28 cellular contexts compared by ENCODE assay signal in the genomic region with DNA sequence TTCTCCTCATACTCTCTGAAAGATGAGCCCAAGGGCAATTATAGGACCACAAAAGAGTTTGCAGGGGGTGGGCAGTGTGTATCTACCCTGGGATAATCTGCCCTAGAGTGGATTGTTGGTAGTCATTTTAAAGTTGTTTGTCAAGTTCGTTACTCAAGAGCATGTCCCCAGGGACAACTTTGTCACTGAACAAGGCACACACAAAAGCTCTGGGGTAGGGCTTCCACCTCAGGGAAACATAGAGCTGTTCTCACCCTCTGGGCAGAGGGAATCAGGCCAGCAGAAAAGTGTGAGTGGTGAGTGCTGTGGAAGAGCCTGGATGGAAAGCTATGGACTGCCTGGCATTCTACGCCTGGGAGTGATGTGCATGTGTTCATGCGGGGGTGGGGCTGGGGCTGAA. TPM values are rescaled to one million over a fixed set of nuclear protein-coding genes. Genes with fewer than 3 reads are reported as not detected.
DNase-seq lines count a peak whose midpoint lies in the region; ATAC-seq, FAIRE-seq and TF ChIP-seq lines count a peak whose summit lies in the region.
"Had no signal": no experiment of that assay in that cellular context is flagged by ENCODE, and none has a peak within 500 bp of the region (broad histone marks: within the 10 kb centered on the region; RNA-seq: fewer than 3 reads in every experiment).

No MANE protein-coding gene starts in this region.

- DNase-seq in DMS153 (lab: John Stamatoyannopoulos, UW) (peak; percentile 90), GM12892 (ENCODE audit: insufficient read length) (no peak), NCI-H345 (lab: John Stamatoyannopoulos, UW) (peak; percentile 85), mesothelial cell of epicardium (ENCODE audit: low spot score in 2 of 2, unreplicated experiment in 2 of 2) (no peak), mesendoderm (no peak), NCI-H82 treated with DMSO at 0.1 percent for 48 hours (lab: John Stamatoyannopoulos, UW; ENCODE audit: unreplicated experiment) (no peak)
- no peak for DNase-seq in activated CD4-positive, alpha-beta T cell treated with anti-CD3 and anti-CD28 coated beads for 36 hours
- DNase-seq: activated CD4-positive, alpha-beta T cell treated with anti-CD3 and anti-CD28 coated beads for 4 hours; activated effector memory CD4-positive, alpha-beta T cell treated with anti-CD3 and anti-CD28 coated beads, Interleukin-2, amount 50 U/mL, for 16 hours; activated T-cell treated with anti-CD3 and anti-CD28 coated beads for 4 hours; central memory CD4-positive, alpha-beta T cell; endodermal cell; esophagus squamous epithelium; foreskin melanocyte; GOT3; mesenchymal stem cell; NCI-H1092; NCI-H774; occipital lobe; OCI-M1; psoas muscle; stimulated activated CD4-positive, alpha-beta T cell treated with anti-CD3 and anti-CD28 coated beads, Interleukin-4, amount 100 ng/mL, for 4 hours; stimulated activated naive B cell treated with anti-CD40 and anti-IgM and Interleukin-4, amounts not matched to agents 10 μg/mL and 1 μg/mL and 100 μg/mL, for 72 hours had no signal

- H3K9ac ChIP-seq in mesendoderm (ENCODE audit: low read length) = no peak overlapping the region

- H4K8ac ChIP-seq in mesendoderm (ENCODE audit: low read depth, low read length) = no peak overlapping the region

- H3K4me1 Mint-ChIP-seq in mesothelial cell of epicardium = peaks cover 22% of the 10 kb centered on the region
- peaks cover 18% of the 10 kb centered on the region for H3K4me1 Mint-ChIP-seq in activated CD4-positive, alpha-beta T cell treated with anti-CD3 and anti-CD28 coated beads for 36 hours
- H3K4me1 Mint-ChIP-seq: stimulated activated naive B cell treated with anti-CD40 and anti-IgM and Interleukin-4, amounts not matched to agents 10 μg/mL and 1 μg/mL and 100 μg/mL, for 72 hours had no signal

- no peak overlapping the region for H3K56ac ChIP-seq in mesendoderm (ENCODE audit: low read length)

- no peak overlapping the region for H2BK120ac ChIP-seq in mesendoderm (ENCODE audit: low read depth, low read length)

- H3K4me1 ChIP-seq in mesendoderm (ENCODE audit: control insufficient read depth, low read depth, low read length) = no peaks in the 10 kb centered on the region
- H3K4me1 ChIP-seq: esophagus squamous epithelium, psoas muscle, suprapubic skin had no signal

- FAIRE-seq in GM12892 (lab: Jason Lieb, UNC) = peak; percentile 5
- FAIRE-seq: D721Med had no signal

- H3K36me3 ChIP-seq in mesendoderm (ENCODE audit: control insufficient read depth, insufficient read depth, low read length) = no peaks in the 10 kb centered on the region
- H3K36me3 ChIP-seq: esophagus squamous epithelium, suprapubic skin had no signal

- no peaks in the 10 kb centered on the region for H3K9me3 Mint-ChIP-seq in mesothelial cell of epicardium
- H3K9me3 Mint-ChIP-seq in activated CD4-positive, alpha-beta T cell treated with anti-CD3 and anti-CD28 coated beads for 36 hours (ENCODE audit: low read depth) = no peaks in the 10 kb centered on the region
- H3K9me3 Mint-ChIP-seq: dendritic cell treated with granulocyte-macrophage colony-stimulating factor and Interleukin-4, amounts not matched to agents 40 ng/mL and 50 ng/mL, for 4 days; stimulated activated naive B cell treated with anti-CD40 and anti-IgM and Interleukin-4, amounts not matched to agents 10 μg/mL and 1 μg/mL and 100 μg/mL, for 72 hours had no signal

- no CpG with 5 or more reads among the region's 3 CpGs for WGBS in mesendoderm (ENCODE audit: extremely low coverage, insufficient coverage, low lambda C conversion rate)

- no peak overlapping the region for H3K4me3 Mint-ChIP-seq in mesothelial cell of epicardium
- no peak overlapping the region for H3K4me3 Mint-ChIP-seq in activated CD4-positive, alpha-beta T cell treated with anti-CD3 and anti-CD28 coated beads for 36 hours
- H3K4me3 Mint-ChIP-seq: CD4-positive, CD25-positive, alpha-beta regulatory T cell; dendritic cell treated with granulocyte-macrophage colony-stimulating factor and Interleukin-4, amounts not matched to agents 40 ng/mL and 50 ng/mL, for 4 days; endodermal cell; stimulated activated naive B cell treated with anti-CD40 and anti-IgM and Interleukin-4, amounts not matched to agents 10 μg/mL and 1 μg/mL and 100 μg/mL, for 72 hours had no signal

- no peak overlapping the region for H2BK15ac ChIP-seq in mesendoderm (replicated peaks; ENCODE audit: low read depth)

- no peak for TF ChIP-seq POLR2A in GM12892 (IDR thresholded peaks at IDR 0.05; ENCODE audit: low read depth, low read length)

- no peak overlapping the region for H2AK5ac ChIP-seq in mesendoderm (ENCODE audit: low read length)

- H3K27me3 ChIP-seq in mesendoderm (ENCODE audit: insufficient read depth, low read length, poor library complexity) = no peaks in the 10 kb centered on the region
- H3K27me3 ChIP-seq: esophagus squamous epithelium, suprapubic skin had no signal

- no peaks in the 10 kb centered on the region for H3K27me3 Mint-ChIP-seq in mesothelial cell of epicardium (ENCODE audit: low read depth)
- H3K27me3 Mint-ChIP-seq in activated CD4-positive, alpha-beta T cell treated with anti-CD3 and anti-CD28 coated beads for 36 hours = no peaks in the 10 kb centered on the region
- H3K27me3 Mint-ChIP-seq: CD4-positive, CD25-positive, alpha-beta regulatory T cell; dendritic cell treated with granulocyte-macrophage colony-stimulating factor and Interleukin-4, amounts not matched to agents 40 ng/mL and 50 ng/mL, for 4 days had no signal

- no peak overlapping the region for H3K27ac ChIP-seq in mesendoderm (ENCODE audit: low read depth, low read length)
- H3K27ac ChIP-seq: esophagus squamous epithelium, psoas muscle, suprapubic skin had no signal

- no peaks in the 10 kb centered on the region for H3K79me2 ChIP-seq in mesendoderm (ENCODE audit: control insufficient read depth, insufficient read depth, low read length)

- H3K36me3 Mint-ChIP-seq in mesothelial cell of epicardium = no peaks in the 10 kb centered on the region
- H3K36me3 Mint-ChIP-seq in activated CD4-positive, alpha-beta T cell treated with anti-CD3 and anti-CD28 coated beads for 36 hours (ENCODE audit: low read depth) = no peaks in the 10 kb centered on the region
- H3K36me3 Mint-ChIP-seq: stimulated activated naive B cell treated with anti-CD40 and anti-IgM and Interleukin-4, amounts not matched to agents 10 μg/mL and 1 μg/mL and 100 μg/mL, for 72 hours had no signal

- H3K4ac ChIP-seq in mesendoderm (ENCODE audit: low read depth, low read length) = no peak overlapping the region

- H3K79me1 ChIP-seq in mesendoderm (ENCODE audit: low read length) = no peaks in the 10 kb centered on the region

- H3K23ac ChIP-seq in mesendoderm (ENCODE audit: low read length) = no peak overlapping the region

- CTCF ChIA-PET in activated CD4-positive, alpha-beta T cell treated with anti-CD3 and anti-CD28 coated beads for 36 hours (lab: Charles Lee) = interaction anchor here (1.4 to 1.9 kb wide), 2 partner anchors 13 to 173 kb away, joined by 5 read pairs; no protein-coding TSS in a partner anchor

- intact Hi-C loops in activated CD4-positive, alpha-beta T cell treated with anti-CD3 and anti-CD28 coated beads for 36 hours (cut with DNase I, micrococcal nuclease) = no loop called here

- H3K4me2 ChIP-seq in mesendoderm (ENCODE audit: low read length) = no peak overlapping the region

- TF ChIP-seq CTCF in mesothelial cell of epicardium (IDR thresholded peaks at IDR 0.05; ENCODE audit: unreplicated experiment) = no peak

- H3K27ac Mint-ChIP-seq in mesothelial cell of epicardium = peak overlapping the region; percentile 19
- no peak overlapping the region for H3K27ac Mint-ChIP-seq in activated CD4-positive, alpha-beta T cell treated with anti-CD3 and anti-CD28 coated beads for 36 hours
- H3K27ac Mint-ChIP-seq: CD4-positive, CD25-positive, alpha-beta regulatory T cell; dendritic cell treated with granulocyte-macrophage colony-stimulating factor and Interleukin-4, amounts not matched to agents 40 ng/mL and 50 ng/mL, for 4 days; endodermal cell; stimulated activated naive B cell treated with anti-CD40 and anti-IgM and Interleukin-4, amounts not matched to agents 10 μg/mL and 1 μg/mL and 100 μg/mL, for 72 hours had no signal

- no peak for ATAC-seq in activated CD4-positive, alpha-beta T cell treated with anti-CD3 and anti-CD28 coated beads for 36 hours
- ATAC-seq: psoas muscle; stimulated activated naive B cell treated with anti-CD40 and anti-IgM and Interleukin-4, amounts not matched to agents 10 μg/mL and 1 μg/mL and 100 μg/mL, for 72 hours had no signal

- no peak overlapping the region for H3K4me3 ChIP-seq in mesendoderm (ENCODE audit: low read length)
- H3K4me3 ChIP-seq: esophagus squamous epithelium, psoas muscle, suprapubic skin had no signal

- H3K18ac ChIP-seq in mesendoderm (ENCODE audit: low read length) = no peak overlapping the region

- H4K5ac ChIP-seq in mesendoderm (ENCODE audit: low read length) = no peak overlapping the region

- POLR2A ChIA-PET in activated CD4-positive, alpha-beta T cell treated with anti-CD3 and anti-CD28 coated beads for 36 hours (lab: Charles Lee) = no interaction called here

- no peak overlapping the region for H2BK5ac ChIP-seq in mesendoderm (ENCODE audit: low read length)

RNA-seq across cellular contexts. Expression of a gene that starts 23.3 kb away (rescaled TPM):
- polyA plus RNA-seq in GM12892 (2012; ENCODE audit: missing spikeins) = 20.9 TPM
- total RNA-seq in mesothelial cell of epicardium = 72.4 to 76.8 TPM (median 76.6 TPM) in 3 replicates
- 12.4 TPM for polyA plus RNA-seq in mesendoderm (2013, experiment 1 of 2)
- 11.0 TPM for polyA plus RNA-seq in mesendoderm (2013, experiment 2 of 2)
- total RNA-seq in activated CD4-positive, alpha-beta T cell treated with anti-CD3 and anti-CD28 coated beads for 36 hours = 100 to 1,000 TPM; 175 to 302 TPM
- total RNA-seq: G401 had no signal

Comparison
In these comparisons a context has a peak if more than half of its experiments do, and no peak if none do; other contexts are left out.
1. DNase-seq: peak in DMS153 (single experiment) and NCI-H345 (single experiment); none in GM12892 (single experiment), mesothelial cell of epicardium (0 of 2), mesendoderm (single experiment), NCI-H82 treated with DMSO at 0.1 percent for 48 hours (single experiment) and activated CD4-positive, alpha-beta T cell treated with anti-CD3 and anti-CD28 coated beads for 36 hours (single experiment).